8 cellular contexts compared by ENCODE assay signal in the genomic region with DNA sequence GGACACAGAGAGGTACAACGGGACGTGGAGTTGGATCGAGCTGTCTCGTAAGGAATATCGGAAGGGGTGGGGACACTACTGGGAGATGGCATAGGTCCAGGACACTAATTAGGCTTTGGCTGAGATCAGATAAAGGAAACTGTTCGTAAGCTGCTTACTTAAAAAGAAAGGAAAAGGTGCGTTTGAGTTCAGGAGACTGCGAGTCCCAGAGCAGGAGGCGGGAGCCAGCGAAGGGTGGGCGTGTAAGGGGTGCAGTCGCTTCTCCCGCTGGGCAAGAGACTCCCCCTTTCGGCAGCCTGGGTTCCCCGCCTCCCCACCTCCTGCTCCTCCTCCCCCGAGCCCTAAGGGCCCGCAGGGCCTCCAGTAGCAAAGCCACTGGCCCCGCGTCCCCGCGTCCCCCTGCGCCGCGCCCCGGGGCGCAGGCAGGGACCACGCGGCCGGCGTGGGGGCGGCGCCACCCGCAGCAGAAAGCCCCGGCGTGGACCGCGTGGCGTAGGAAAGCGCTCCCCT. TPM values are rescaled to one million over a fixed set of nuclear protein-coding genes. Genes with fewer than 3 reads are reported as not detected.
A peak's percentile ranks its signal among the peaks of the same experiment; 100 is the strongest.
DNase-seq lines count a peak whose midpoint lies in the region; ATAC-seq and TF ChIP-seq lines count a peak whose summit lies in the region.

No MANE protein-coding gene starts in this region.

- ATAC-seq in GM21717 (IDR thresholded peaks at IDR 0.05; ENCODE audit: unreplicated experiment) (peak; percentile 43), body of pancreas (peak; percentile 6)

- intact Hi-C loops in body of pancreas (cut with DNase I) (loop anchor here (10.0 kb wide), 1 partner anchor 74 kb away; no protein-coding TSS in a partner anchor), spleen (cut with DNase I; ENCODE audit: low total_unique reads) (no loop called here)

- no peaks in the 10 kb centered on the region for H3K9me3 ChIP-seq in body of pancreas
- H3K9me3 ChIP-seq in spleen: no peaks in the 10 kb centered on the region

- H3K27me3 ChIP-seq in body of pancreas: no peaks in the 10 kb centered on the region
- peaks cover 0 to 21% (median 3%) of the 10 kb centered on the region in 7 donors for H3K27me3 ChIP-seq in spleen (replicated peaks in 1 of 7)

- TF ChIP-seq RAD21 in Ishikawa (IDR thresholded peaks at IDR 0.05; ENCODE audit: low read depth): no peak

- peak overlapping the region; percentile 92 for H3K4me3 ChIP-seq in GM08714 (ENCODE audit: low read length)
- peak overlapping the region; percentile 53 to 67 for H3K4me3 ChIP-seq in body of pancreas
- H3K4me3 ChIP-seq in spleen: peak overlapping the region; percentile 65 to 91 (median 86)

- peak in 1 of 7 experiments; percentile 9 for TF ChIP-seq CTCF in body of pancreas (IDR thresholded peaks at IDR 0.05)
- peak in 3 of 11 experiments; percentile 13 to 36 (median 26) for TF ChIP-seq CTCF in spleen (IDR thresholded peaks at IDR 0.05 in 8 of 11, conservative IDR thresholded peaks at IDR 0.05 in 3 of 11)

- TF ChIP-seq POLR2A in body of pancreas (IDR thresholded peaks at IDR 0.05) (no peak), spleen (IDR thresholded peaks at IDR 0.05) (no peak)

- WGBS in body of pancreas, 2 donors: 1% methylated on average over 11 to 35 of the region's 39 CpGs
- 2 to 4% (median 2%) methylated on average over 13 to 39 of the region's 39 CpGs for WGBS in spleen, 5 donors

- no peak for TF ChIP-seq EP300 in Ishikawa (IDR thresholded peaks at IDR 0.05; ENCODE audit: borderline replicate concordance)

- DNase-seq in T-helper 9 cell: peak; percentile 24
- peak; percentile 24 to 46 (median 30) for DNase-seq in body of pancreas
- peak; percentile 49 for DNase-seq in iPS-NIHi7 (ENCODE audit: extremely low spot score)
- DNase-seq in spleen: peak; percentile 85
- DNase-seq in inferior parietal cortex (ENCODE audit: extremely low spot score): no peak

- H3K4me1 ChIP-seq in body of pancreas: peaks cover 37% of the 10 kb centered on the region
- H3K4me1 ChIP-seq in spleen: peaks cover 0 to 54% (median 20%) of the 10 kb centered on the region in 6 donors

- peak overlapping the region in 3 of 4 donors; percentile 48 to 73 (median 62) for H3K27ac ChIP-seq in body of pancreas
- peak overlapping the region in 7 of 8 donors; percentile 6 to 79 (median 70) for H3K27ac ChIP-seq in spleen

- H3K36me3 ChIP-seq in body of pancreas (replicated peaks in 1 of 2; ENCODE audit: insufficient read depth in 1 of 2, low read depth in 2 of 2) (no peaks in the 10 kb centered on the region), spleen (no peaks in the 10 kb centered on the region)

TF ChIP-seq in Ishikawa, 13 proteins besides CTCF, POLR2A, EP300 and RAD21:
- no peak for TF ChIP-seq FOXM1 (IDR thresholded peaks at IDR 0.05; ENCODE audit: borderline replicate concordance, low read depth)
- TF ChIP-seq NFIC (IDR thresholded peaks at IDR 0.05): peak; percentile 37; the same call in 1 of the 2 replicates
- TF ChIP-seq ZBTB7A (IDR thresholded peaks at IDR 0.05; ENCODE audit: low read depth): 0 out of 2 replicates have a peak, but pooled peaks have one; percentile 39

RNA-seq across cellular contexts. Expression of gene ABCC4, which starts 0.6 kb away (rescaled TPM):
- 1 to 10 TPM; 5.4 to 6.6 TPM for total RNA-seq in body of pancreas
- 10 to 100 TPM; 12.5 to 21.0 (median 14.4) TPM for total RNA-seq in spleen
- polyA plus RNA-seq in spleen: 1 to 10 TPM; 1.4 to 2.4 (median 2.1) TPM
